Comparison of ENCODE assay signal across 26 cellular contexts in genomic region chr1:21106238-21106637, GRCh38.
"Had no signal": no experiment of that assay in that cellular context is flagged by ENCODE, and none has a peak within 500 bp of the region (broad histone marks: within the 10 kb centered on the region; RNA-seq: fewer than 3 reads in every experiment).

No MANE protein-coding gene starts in this region.

- H3K4me3 ChIP-seq: hepatocyte, lower lobe of right lung, neural progenitor cell, ovary, sigmoid colon, spleen, suprapubic skin, thoracic aorta, tibial artery, upper lobe of right lung had no signal

- H3K27ac ChIP-seq: hepatocyte, lower lobe of right lung, neural progenitor cell, neutrophil, ovary, sigmoid colon, spleen, suprapubic skin, thoracic aorta, tibial artery, upper lobe of right lung had no signal

- ATAC-seq: lower lobe of right lung; natural killer cell; stimulated activated effector memory CD8-positive, alpha-beta T cell treated with anti-CD3 and anti-CD28 coated beads, Interleukin-12 subunit alpha, Interleukin-12 subunit beta, amount 100 ng/mL, for 72 hours; upper lobe of right lung had no signal

- H3K36me3 Mint-ChIP-seq: natural killer cell had no signal

- H3K27ac Mint-ChIP-seq: mesothelial cell of epicardium; nephron progenitor cell; neural progenitor cell; progenitor cell of endocrine pancreas; stimulated activated effector memory CD8-positive, alpha-beta T cell treated with anti-CD3 and anti-CD28 coated beads, Interleukin-12 subunit alpha, Interleukin-12 subunit beta, amount 100 ng/mL, for 72 hours; stimulated activated naive CD8-positive, alpha-beta T cell treated with anti-CD3 and anti-CD28 coated beads, Interleukin-15, Interleukin-2, amounts not matched to agents 100 ng/mL and 50 ng/mL, for 24 hours had no signal

- H3K9me3 ChIP-seq: lower lobe of right lung, neutrophil, ovary, sigmoid colon, spleen, suprapubic skin, thoracic aorta, tibial artery, upper lobe of right lung had no signal

- H3K9ac ChIP-seq: neural progenitor cell had no signal

- H3K4me1 ChIP-seq: sigmoid colon, suprapubic skin, tibial artery, upper lobe of right lung had no signal

- H2AFZ ChIP-seq: hepatocyte, neural progenitor cell had no signal

- H3K27me3 Mint-ChIP-seq: naive B cell; progenitor cell of endocrine pancreas; stimulated activated naive CD8-positive, alpha-beta T cell treated with anti-CD3 and anti-CD28 coated beads, Interleukin-15, Interleukin-2, amounts not matched to agents 100 ng/mL and 50 ng/mL, for 24 hours had no signal

- H3K4me3 Mint-ChIP-seq: mesothelial cell of epicardium; naive B cell; natural killer cell; nephron progenitor cell; neural progenitor cell; stimulated activated effector memory CD8-positive, alpha-beta T cell treated with anti-CD3 and anti-CD28 coated beads, Interleukin-12 subunit alpha, Interleukin-12 subunit beta, amount 100 ng/mL, for 72 hours; stimulated activated naive CD8-positive, alpha-beta T cell treated with anti-CD3 and anti-CD28 coated beads, Interleukin-15, Interleukin-2, amounts not matched to agents 100 ng/mL and 50 ng/mL, for 24 hours had no signal

- H3K4me2 ChIP-seq: hepatocyte, neural progenitor cell had no signal

- H3K27me3 ChIP-seq: hepatocyte, neural progenitor cell, neutrophil, ovary, sigmoid colon, spleen, suprapubic skin, tibial artery, upper lobe of right lung had no signal

- FAIRE-seq: small intestine, urothelium cell line had no signal

- DNase-seq: islet precursor cell; lower lobe of right lung; mammary epithelial cell; naive B cell; natural killer cell; nephron progenitor cell; ovary; right cardiac atrium; sigmoid colon; small intestine; spleen; stimulated activated CD4-positive, alpha-beta T cell treated with anti-CD3 and anti-CD28 coated beads, Interleukin-4, amount 100 ng/mL, for 24 hours; stimulated activated naive CD4-positive, alpha-beta T cell; tibial artery; trophoblast cell; upper lobe of right lung had no signal

- H3K9me3 Mint-ChIP-seq: mesothelial cell of epicardium; naive B cell; natural killer cell; nephron progenitor cell; neural progenitor cell; stimulated activated effector memory CD8-positive, alpha-beta T cell treated with anti-CD3 and anti-CD28 coated beads, Interleukin-12 subunit alpha, Interleukin-12 subunit beta, amount 100 ng/mL, for 72 hours; stimulated activated naive CD8-positive, alpha-beta T cell treated with anti-CD3 and anti-CD28 coated beads, Interleukin-15, Interleukin-2, amounts not matched to agents 100 ng/mL and 50 ng/mL, for 24 hours had no signal

- H3K36me3 ChIP-seq: ovary, suprapubic skin had no signal

- H3K4me1 Mint-ChIP-seq: naive B cell; neural progenitor cell; stimulated activated effector memory CD8-positive, alpha-beta T cell treated with anti-CD3 and anti-CD28 coated beads, Interleukin-12 subunit alpha, Interleukin-12 subunit beta, amount 100 ng/mL, for 72 hours had no signal
